19 cellular contexts compared by ENCODE assay signal in genomic region chr14:29144598-29144997, GRCh38.
A peak's percentile ranks its signal among the peaks of the same experiment; 100 is the strongest.
DNase-seq lines count a peak whose midpoint lies in the region; ATAC-seq and TF ChIP-seq lines count a peak whose summit lies in the region.
"Had no signal": no experiment of that assay in that cellular context is flagged by ENCODE, and none has a peak within 500 bp of the region (broad histone marks: within the 10 kb centered on the region; RNA-seq: fewer than 3 reads in every experiment).

No MANE protein-coding gene starts in this region.

- H3K4me3 Mint-ChIP-seq in nephron progenitor cell, result no peak overlapping the region
- H3K4me3 Mint-ChIP-seq: activated T-cell treated with anti-CD3 and anti-CD28 coated beads, Interleukin-2, amount 50 U/mL, for 24 hours; CD14-positive monocyte had no signal

- peaks cover 11% of the 10 kb centered on the region for H3K4me1 ChIP-seq in PC-3 (ENCODE audit: insufficient read depth, low read length)
- H3K4me1 ChIP-seq: suprapubic skin had no signal

- H3K36me3 ChIP-seq in PC-3 (ENCODE audit: low read depth, low read length), result no peaks in the 10 kb centered on the region
- H3K36me3 ChIP-seq: suprapubic skin had no signal

- no peaks in the 10 kb centered on the region for H3K79me2 ChIP-seq in PC-3 (ENCODE audit: low read length)

- no peak overlapping the region for H3K27ac ChIP-seq in PC-3 (ENCODE audit: low read length)
- H3K27ac ChIP-seq: suprapubic skin had no signal

- BruUV-seq in PC-3 (replicated peaks; lab: Mats Ljungman, UMichigan), result no TSS peak

- peak overlapping the region; percentile 7; the same call in 1 of the 2 replicates for H3K4me2 ChIP-seq in PC-3 (ENCODE audit: low read length)

- 44 to 50% methylated on average over 2 of the region's 2 CpGs for WGBS in lower leg skin, 2 donors

- no peak overlapping the region for H2AFZ ChIP-seq in PC-3 (ENCODE audit: low read length)

- H3K9me3 ChIP-seq in PC-3 (ENCODE audit: low read length), result no peaks in the 10 kb centered on the region
- H3K9me3 ChIP-seq: suprapubic skin had no signal

- H3K4me3 ChIP-seq in PC-3 (ENCODE audit: low read length), result no peak overlapping the region
- no peak overlapping the region for H3K4me3 ChIP-seq in lower leg skin (ENCODE audit: low read depth, poor library complexity, severe bottlenecking)
- H3K4me3 ChIP-seq: suprapubic skin had no signal

- H3K9me2 ChIP-seq in PC-3 (replicated peaks; ENCODE audit: low read length), result 0 out of 2 replicates have a peak, but pooled peaks cover 4% of the 10 kb centered on the region

- no peaks in the 10 kb centered on the region for H4K20me1 ChIP-seq in PC-3 (ENCODE audit: low read length)

- no peaks in the 10 kb centered on the region for H3K4me1 Mint-ChIP-seq in nephron progenitor cell
- H3K4me1 Mint-ChIP-seq: CD14-positive monocyte had no signal

- no peaks in the 10 kb centered on the region for H3K9me3 Mint-ChIP-seq in nephron progenitor cell
- H3K9me3 Mint-ChIP-seq: CD14-positive monocyte had no signal

- no peak for TF ChIP-seq CTCF in PC-3 (conservative IDR thresholded peaks at IDR 0.05; ENCODE audit: low read depth, low read length)
- no peak for TF ChIP-seq CTCF in nephron progenitor cell (IDR thresholded peaks at IDR 0.05)
- TF ChIP-seq CTCF in lower leg skin (IDR thresholded peaks at IDR 0.05), result no peak

- H3K27ac Mint-ChIP-seq in nephron progenitor cell, result no peak overlapping the region
- H3K27ac Mint-ChIP-seq: activated T-cell treated with anti-CD3 and anti-CD28 coated beads, Interleukin-2, amount 50 U/mL, for 24 hours; CD14-positive monocyte had no signal

- H3K36me3 Mint-ChIP-seq in nephron progenitor cell (ENCODE audit: low read depth), result no peaks in the 10 kb centered on the region
- H3K36me3 Mint-ChIP-seq: CD14-positive monocyte had no signal

- POLR2A ChIA-PET in PC-3 (lab: Charles Lee; ENCODE audit: unreplicated experiment), result no interaction called here

- peak; percentile 77 for ATAC-seq in PC-3
- ATAC-seq in GM19467 (IDR thresholded peaks at IDR 0.05; ENCODE audit: unreplicated experiment), result no peak

- H3K27me3 Mint-ChIP-seq in nephron progenitor cell (ENCODE audit: low read depth, poor library complexity), result peaks cover 3% of the 10 kb centered on the region
- H3K27me3 Mint-ChIP-seq: activated T-cell treated with anti-CD3 and anti-CD28 coated beads, Interleukin-2, amount 50 U/mL, for 24 hours had no signal

- 0 out of 2 replicates have a peak, but pooled peaks cover 6% of the 10 kb centered on the region for H3K27me3 ChIP-seq in PC-3 (ENCODE audit: low read length)
- H3K27me3 ChIP-seq: suprapubic skin had no signal

- no peak for TF ChIP-seq POLR2A in lower leg skin (IDR thresholded peaks at IDR 0.05)

- intact Hi-C loops in PC-3 (cut with micrococcal nuclease) (no loop called here), lower leg skin (cut with DNase I; ENCODE audit: low total_unique reads) (no loop called here)

- no peaks in the 10 kb centered on the region for H3F3A ChIP-seq in PC-3 (ENCODE audit: low read length, unreplicated experiment)

- CTCF ChIA-PET in PC-3 (lab: Charles Lee), result no interaction called here

- H3K9ac ChIP-seq in PC-3 (ENCODE audit: low read length), result no peak overlapping the region

- DNase-seq in Daoy (ENCODE audit: low read depth) (peak; percentile 32), PC-3 (peak; percentile 66), epidermal melanocyte (ENCODE audit: insufficient read length, low spot score) (peak; percentile 37), putamen (ENCODE audit: low spot score) (peak; percentile 68), nephron progenitor cell (no peak), COLO668 (lab: John Stamatoyannopoulos, UW; ENCODE audit: unreplicated experiment) (no peak), lower leg skin (ENCODE audit: low spot score in 2 of 2) (no peak)
- DNase-seq: activated CD4-positive, alpha-beta T cell treated with anti-CD3 and anti-CD28 coated beads for 48 hours; activated T-cell treated with anti-CD3 and anti-CD28 coated beads, Interleukin-2, amount 50 U/mL, for 24 hours; DMS79 treated with DMSO at 0.1 percent for 48 hours; islet precursor cell; NCI-H1930; NCI-H82; occipital lobe; Right ventricle myocardium superior; stimulated activated CD4-positive, alpha-beta T cell treated with anti-CD3 and anti-CD28 coated beads, Interleukin-12 subunit alpha, Interleukin-12 subunit beta, amount 100 ng/mL, for 4 hours had no signal

Comparison
In these comparisons a context has a peak if more than half of its experiments do, and no peak if none do; other contexts are left out.
1. DNase-seq: peak in Daoy (single experiment), PC-3 (single experiment), epidermal melanocyte (single experiment) and putamen (single experiment); none in nephron progenitor cell (single experiment), COLO668 (single experiment) and lower leg skin (0 of 2).